In the genomic region with DNA sequence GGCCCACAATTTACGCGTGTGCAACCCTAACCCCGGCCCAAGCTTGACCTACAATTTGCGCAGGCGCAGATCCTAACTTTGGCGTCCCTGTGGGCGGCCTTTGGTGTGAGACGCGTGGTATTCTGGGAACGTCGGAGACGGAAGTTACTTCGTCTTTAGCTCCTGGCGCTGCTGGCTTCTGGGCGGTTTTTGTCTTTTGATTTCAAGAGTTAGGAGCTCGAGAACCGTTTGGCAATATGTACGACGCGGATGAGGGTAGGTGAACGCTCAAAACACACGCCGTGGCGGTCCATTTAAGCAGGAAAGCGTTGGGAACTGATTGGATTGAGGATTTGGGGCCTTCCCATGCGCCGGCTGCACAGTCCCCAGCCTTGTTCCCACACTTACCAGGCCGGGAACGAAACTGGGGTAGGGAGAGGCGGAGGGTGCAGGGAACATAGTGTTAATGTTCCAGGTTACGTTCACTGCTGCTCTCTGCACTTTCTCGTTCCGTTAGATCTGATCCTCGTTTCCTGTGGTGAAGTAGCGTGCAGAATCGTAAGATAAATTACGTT, we compare ENCODE assay signal across 8 cellular contexts. TPM values are rescaled to one million over a fixed set of nuclear protein-coding genes. Genes with fewer than 3 reads are reported as not detected.
DNase-seq lines count a peak whose midpoint lies in the region; ATAC-seq and TF ChIP-seq lines count a peak whose summit lies in the region.

A gene (plus strand): TSS at position 147 of the 554 bp plus-strand sequence. CDS start 90 bp downstream, at position 237.

- DNase-seq in AG09319 (ENCODE audit: extremely low read depth, low read depth) (peak; percentile 83), NCI-H446 treated with DMSO at 0.1 percent for 48 hours (lab: John Stamatoyannopoulos, UW) (peak; percentile 86), cerebellum (ENCODE audit: low spot score) (peak; percentile 81), kidney epithelial cell (ENCODE audit: low read depth) (peak; percentile 72)
- DNase-seq in activated CD4-positive, alpha-beta T cell treated with anti-CD3 and anti-CD28 coated beads for 1 hour, result peak; percentile 70
- DNase-seq in stimulated activated CD4-positive, alpha-beta T cell treated with anti-CD3 and anti-CD28 coated beads, Interleukin-1b, Interleukin-23, amount 100 ng/mL, for 1 hour (ENCODE audit: low read depth in 2 of 2), result peak; percentile 53 to 60

- H3K4me3 ChIP-seq in kidney epithelial cell (ENCODE audit: low read depth, low read length), result peak within 1 kb of the TSS; percentile 88

- ATAC-seq in GM19035 (IDR thresholded peaks at IDR 0.05; ENCODE audit: unreplicated experiment), result peak; percentile 53
- ATAC-seq in HG03354 (IDR thresholded peaks at IDR 0.05; ENCODE audit: poor library complexity, severe bottlenecking, unreplicated experiment), result peak; percentile 48

- no peak for TF ChIP-seq CTCF in AG09319 (IDR thresholded peaks at IDR 0.05; ENCODE audit: low read depth, low read length)
- TF ChIP-seq CTCF in kidney epithelial cell (IDR thresholded peaks at IDR 0.05; ENCODE audit: insufficient read depth, low read length, poor library complexity, severe bottlenecking), result no peak

- H3K27me3 ChIP-seq in kidney epithelial cell (ENCODE audit: control insufficient read depth, insufficient read depth, low read length), result no peaks in the 10 kb centered on the region

- no peaks in the 10 kb centered on the region for H3K36me3 ChIP-seq in kidney epithelial cell (ENCODE audit: control insufficient read depth, insufficient read depth, low read length)

RNA-seq across cellular contexts. Expression of the gene that starts here (rescaled TPM):
- 118 TPM for total RNA-seq in cerebellum
- 84.5 and 124 TPM in 2 replicates for total RNA-seq in kidney epithelial cell

Comparison
In these comparisons a context has a peak if more than half of its experiments do, and no peak if none do; other contexts are left out.
1. Peak in every context shown above with its lines: DNase-seq, ATAC-seq and H3K4me3 ChIP-seq.